8 cellular contexts compared by ENCODE assay signal in genomic region chr3:154252759-154253638, GRCh38.
A peak's percentile ranks its signal among the peaks of the same experiment; 100 is the strongest.
DNase-seq lines count a peak whose midpoint lies in the region; ATAC-seq, FAIRE-seq and TF ChIP-seq lines count a peak whose summit lies in the region.

No MANE protein-coding gene starts in this region.

- no peaks in the 10 kb centered on the region; the same call in 1 of the 2 replicates for H3K36me3 ChIP-seq in MM.1S (replicated peaks; ENCODE audit: insufficient read depth, low read length)
- peaks cover 27% of the 10 kb centered on the region for H3K36me3 ChIP-seq in RWPE2 (ENCODE audit: low read depth)
- peaks cover 16% of the 10 kb centered on the region for H3K36me3 ChIP-seq in osteoblast (ENCODE audit: insufficient read depth, low read length)
- H3K36me3 ChIP-seq in thyroid gland, result peaks cover 5 to 11% of the 10 kb centered on the region in 2 donors

- H3K27me3 ChIP-seq in MM.1S (replicated peaks; ENCODE audit: insufficient read depth, low read length), result no peaks in the 10 kb centered on the region
- H3K27me3 ChIP-seq in RWPE2 (ENCODE audit: insufficient read depth, poor library complexity, severe bottlenecking), result no peaks in the 10 kb centered on the region
- H3K27me3 ChIP-seq in osteoblast (ENCODE audit: insufficient read depth, low read length), result no peaks in the 10 kb centered on the region
- no peaks in the 10 kb centered on the region for H3K27me3 ChIP-seq in thyroid gland

- peak; percentile 57 for DNase-seq in GM04504 (ENCODE audit: low read depth)
- DNase-seq in HCEC 1CT, result peak; percentile 80
- peak; percentile 83 for DNase-seq in MM.1S
- peak; percentile 70 for DNase-seq in RWPE2 (ENCODE audit: low spot score)
- peak; percentile 28 for DNase-seq in activated effector memory CD4-positive, alpha-beta T cell treated with Interleukin-2 at 50 U/mL for 16 hours
- DNase-seq in frontal cortex (ENCODE audit: low spot score in 2 of 2), result peak; percentile 16 to 59
- peak; percentile 90 for DNase-seq in osteoblast (ENCODE audit: insufficient read length, low spot score, missing footprints)
- DNase-seq in thyroid gland, result peak; percentile 90 to 95

- H3K4me3 ChIP-seq in MM.1S (ENCODE audit: low read length) (no peak overlapping the region), RWPE2 (ENCODE audit: severe bottlenecking) (no peak overlapping the region), osteoblast (ENCODE audit: insufficient read depth, low read length) (peak overlapping the region; percentile 52), thyroid gland (replicated peaks in 1 of 3) (no peak overlapping the region)

- no peak for FAIRE-seq in frontal cortex (lab: Jason Lieb, UNC)

- H3K4me2 ChIP-seq in MM.1S (ENCODE audit: low read depth, low read length) (no peak overlapping the region), osteoblast (ENCODE audit: insufficient read depth, low read length) (peak overlapping the region; percentile 78)

- H2AFZ ChIP-seq in MM.1S (ENCODE audit: low read length) (no peak overlapping the region), osteoblast (ENCODE audit: low read length) (no peak overlapping the region)

- ATAC-seq in RWPE2 (ENCODE audit: low read depth), result peak; percentile 93

- H3K9me3 ChIP-seq in MM.1S (replicated peaks; ENCODE audit: insufficient read depth, low read length), result no peaks in the 10 kb centered on the region
- no peaks in the 10 kb centered on the region for H3K9me3 ChIP-seq in RWPE2 (ENCODE audit: severe bottlenecking)
- H3K9me3 ChIP-seq in osteoblast (ENCODE audit: low read depth, low read length), result no peaks in the 10 kb centered on the region
- H3K9me3 ChIP-seq in thyroid gland, result no peaks in the 10 kb centered on the region

- H3K4me1 ChIP-seq in MM.1S (ENCODE audit: low read length), result no peaks in the 10 kb centered on the region
- no peaks in the 10 kb centered on the region for H3K4me1 ChIP-seq in RWPE2 (ENCODE audit: insufficient read depth, poor library complexity, severe bottlenecking)
- no peaks in the 10 kb centered on the region for H3K4me1 ChIP-seq in osteoblast (ENCODE audit: insufficient read depth, low read length)
- H3K4me1 ChIP-seq in thyroid gland, result no peaks in the 10 kb centered on the region

- H3K79me2 ChIP-seq in MM.1S (ENCODE audit: low read length) (no peaks in the 10 kb centered on the region), osteoblast (ENCODE audit: insufficient read depth, low read length) (no peaks in the 10 kb centered on the region)

- TF ChIP-seq POLR2A in thyroid gland (IDR thresholded peaks at IDR 0.05), result no peak

- no peak overlapping the region for H3K9ac ChIP-seq in MM.1S (ENCODE audit: low read length)

- H3K9me2 ChIP-seq in MM.1S (replicated peaks; ENCODE audit: insufficient read depth, low read length), result no peaks in the 10 kb centered on the region

- intact Hi-C loops in thyroid gland (cut with DNase I), result loop anchor here (10.0 kb wide), 1 partner anchor 148 kb away; no protein-coding TSS in a partner anchor

- no peaks in the 10 kb centered on the region for H3F3A ChIP-seq in MM.1S (ENCODE audit: insufficient read depth, low read length)

- H3K27ac ChIP-seq in MM.1S (ENCODE audit: low read length), result no peak overlapping the region
- no peak overlapping the region for H3K27ac ChIP-seq in RWPE2 (ENCODE audit: poor library complexity, severe bottlenecking)
- no peak overlapping the region for H3K27ac ChIP-seq in osteoblast (ENCODE audit: low read depth, low read length)
- no peak overlapping the region for H3K27ac ChIP-seq in thyroid gland

- whole genome bisulfite sequencing in thyroid gland, 2 donors, result 10 to 11% methylated on average over 10 to 11 of the region's 11 CpGs

- H4K20me1 ChIP-seq in MM.1S (ENCODE audit: insufficient read depth, low read length) (no peaks in the 10 kb centered on the region), osteoblast (ENCODE audit: insufficient read depth, low read length) (no peaks in the 10 kb centered on the region)

- TF ChIP-seq CTCF in MM.1S (IDR thresholded peaks at IDR 0.05; ENCODE audit: low read length) (peak; percentile 94), RWPE2 (IDR thresholded peaks at IDR 0.05; ENCODE audit: poor library complexity, severe bottlenecking) (peak; percentile 89), osteoblast (IDR thresholded peaks at IDR 0.05; ENCODE audit: extremely low read depth, low read depth, low read length) (peak; percentile 96), thyroid gland (IDR thresholded peaks at IDR 0.05) (peak; percentile 74 to 94 (median 84))

Comparison
In these comparisons a context has a peak if more than half of its experiments do, and no peak if none do; other contexts are left out.
1. DNase-seq: peak in every context shown above with its lines; median percentile 92 in thyroid gland; 90 in osteoblast; 83 in MM.1S; 80 in HCEC 1CT; 70 in RWPE2; 57 in GM04504; 38 in frontal cortex; 28 in activated effector memory CD4-positive, alpha-beta T cell treated with Interleukin-2 at 50 U/mL for 16 hours.